Comparison of ENCODE assay signal across 28 cellular contexts in genomic region chr16:83714286-83714685, GRCh38.
DNase-seq lines count a peak whose midpoint lies in the region; ATAC-seq and TF ChIP-seq lines count a peak whose summit lies in the region.
"Had no signal": no experiment of that assay in that cellular context is flagged by ENCODE, and none has a peak within 500 bp of the region (broad histone marks: within the 10 kb centered on the region; RNA-seq: fewer than 3 reads in every experiment).

No MANE protein-coding gene starts in this region.

- no peak overlapping the region for H3K27ac Mint-ChIP-seq in MCF 10A (ENCODE audit: low read depth, unreplicated experiment)
- H3K27ac Mint-ChIP-seq: activated naive CD4-positive, alpha-beta T cell treated with anti-CD3 and anti-CD28 coated beads, Interleukin-2, amount 50 U/mL, for 72 hours; B cell; CD8-positive, alpha-beta T cell; stimulated activated memory B cell treated with anti-CD40 and anti-IgM and Interleukin-4, amounts not matched to agents 10 μg/mL and 1 μg/mL and 100 μg/mL, for 72 hours; T-helper 1 cell treated with Interleukin-12 subunit alpha and Interleukin-12 subunit beta and Interleukin-4 antibody, amounts not matched to agents 30 μg/mL and 1 μg/mL, for 36 hours had no signal

- DNase-seq in mammary epithelial cell (peak; percentile 6), MCF 10A (ENCODE audit: unreplicated experiment) (no peak), epithelial cell of proximal tubule (ENCODE audit: low read depth) (peak; percentile 68), pons (ENCODE audit: low spot score) (peak; percentile 15), cerebellar nuclear complex (lab: John Stamatoyannopoulos, UW) (no peak), NCI-H1436 (lab: John Stamatoyannopoulos, UW) (no peak)
- DNase-seq: activated T-cell treated with anti-CD3 and anti-CD28 coated beads for 4 hours; CD8-positive, alpha-beta T cell; effector CD4-positive, alpha-beta T cell; HCEC 1CT; kidney; NCI-H1417; NCI-H82; right lobe of liver; stimulated activated CD4-positive, alpha-beta T cell treated with anti-CD3 and anti-CD28 coated beads, Interleukin-4, amount 100 ng/mL, for 4 hours; substantia nigra had no signal

- no peaks in the 10 kb centered on the region for H3K36me3 ChIP-seq in mammary epithelial cell (ENCODE audit: insufficient read depth, low read length)
- H3K36me3 ChIP-seq: right lobe of liver, SJSA1, vagina had no signal

- no peaks in the 10 kb centered on the region for H3K9me3 ChIP-seq in mammary epithelial cell (replicated peaks; ENCODE audit: insufficient read depth, low read length)
- H3K9me3 ChIP-seq: A549, right lobe of liver, SJSA1, vagina had no signal

- no peaks in the 10 kb centered on the region for H3K9me3 Mint-ChIP-seq in MCF 10A (ENCODE audit: unreplicated experiment)
- H3K9me3 Mint-ChIP-seq: CD8-positive, alpha-beta T cell; stimulated activated memory B cell treated with anti-CD40 and anti-IgM and Interleukin-4, amounts not matched to agents 10 μg/mL and 1 μg/mL and 100 μg/mL, for 72 hours; T-helper 1 cell treated with Interleukin-12 subunit alpha and Interleukin-12 subunit beta and Interleukin-4 antibody, amounts not matched to agents 30 μg/mL and 1 μg/mL, for 36 hours had no signal

- no peak overlapping the region for H3K27ac ChIP-seq in mammary epithelial cell (ENCODE audit: insufficient read depth, low read depth, low read length)
- H3K27ac ChIP-seq: A549, parathyroid adenoma, right lobe of liver, SJSA1, vagina had no signal

- ATAC-seq in SK-N-SH treated with all-trans-retinoic acid at 6 μM for 48 hours (no peak), HG02884 (IDR thresholded peaks at IDR 0.05; ENCODE audit: unreplicated experiment) (no peak)
- ATAC-seq: activated naive CD4-positive, alpha-beta T cell treated with anti-CD3 and anti-CD28 coated beads, Interleukin-2, amount 50 U/mL, for 72 hours; CD8-positive, alpha-beta T cell; right lobe of liver; stimulated activated memory B cell treated with anti-CD40 and anti-IgM and Interleukin-4, amounts not matched to agents 10 μg/mL and 1 μg/mL and 100 μg/mL, for 72 hours had no signal

- H3K4me2 ChIP-seq in mammary epithelial cell (ENCODE audit: insufficient read depth, low read depth, low read length) = no peak overlapping the region
- H3K4me2 ChIP-seq: A549 had no signal

- H3K4me3 ChIP-seq in mammary epithelial cell (replicated peaks in 1 of 3; ENCODE audit: insufficient read depth in 1 of 3, low read depth in 2 of 3, low read length in 3 of 3) (no peak overlapping the region), epithelial cell of proximal tubule (ENCODE audit: low read depth, low read length) (no peak overlapping the region)
- H3K4me3 ChIP-seq: A549, K562, right lobe of liver, SJSA1, vagina had no signal

- H3K79me2 ChIP-seq in mammary epithelial cell (ENCODE audit: insufficient read depth, low read length) = no peaks in the 10 kb centered on the region
- H3K79me2 ChIP-seq: parathyroid adenoma had no signal

- WGBS in mammary epithelial cell (ENCODE audit: low coverage, missing lambda C conversion rate) = 98% methylated on average over 4 of the region's 4 CpGs

- dilution Hi-C loops in mammary epithelial cell (cut with HindIII; ENCODE audit: low sequenced_read_pairs) = no loop called here

- H3K4me3 Mint-ChIP-seq in MCF 10A (ENCODE audit: unreplicated experiment) = no peak overlapping the region
- H3K4me3 Mint-ChIP-seq: B cell; CD8-positive, alpha-beta T cell; neural crest cell; stimulated activated memory B cell treated with anti-CD40 and anti-IgM and Interleukin-4, amounts not matched to agents 10 μg/mL and 1 μg/mL and 100 μg/mL, for 72 hours; T-helper 1 cell treated with Interleukin-12 subunit alpha and Interleukin-12 subunit beta and Interleukin-4 antibody, amounts not matched to agents 30 μg/mL and 1 μg/mL, for 36 hours had no signal

- H2AFZ ChIP-seq in mammary epithelial cell (ENCODE audit: low read depth, low read length) = no peak overlapping the region
- H2AFZ ChIP-seq: parathyroid adenoma had no signal

- TF ChIP-seq CTCF in mammary epithelial cell (conservative IDR thresholded peaks at IDR 0.05 in 1 of 2, IDR thresholded peaks at IDR 0.05 in 1 of 2; ENCODE audit: extremely low read depth in 1 of 2, insufficient read depth in 1 of 2, low read depth in 1 of 2, low read length in 2 of 2) (no peak), MCF 10A (IDR thresholded peaks at IDR 0.05; ENCODE audit: unreplicated experiment) (no peak), epithelial cell of proximal tubule (conservative IDR thresholded peaks at IDR 0.05; ENCODE audit: low read depth, low read length) (no peak)

- in situ Hi-C loops in mammary epithelial cell (cut with MboI; ENCODE audit: low sequenced_read_pairs in 2 of 2) = no loop called here

- H3K4me1 Mint-ChIP-seq in MCF 10A (ENCODE audit: insufficient read depth, unreplicated experiment) = no peaks in the 10 kb centered on the region
- H3K4me1 Mint-ChIP-seq: B cell; stimulated activated memory B cell treated with anti-CD40 and anti-IgM and Interleukin-4, amounts not matched to agents 10 μg/mL and 1 μg/mL and 100 μg/mL, for 72 hours had no signal

- no peaks in the 10 kb centered on the region for H4K20me1 ChIP-seq in mammary epithelial cell (ENCODE audit: insufficient read depth, low read length)

- H3K9ac ChIP-seq in mammary epithelial cell (ENCODE audit: insufficient read depth, low read length) = no peak overlapping the region
- H3K9ac ChIP-seq: parathyroid adenoma had no signal

- H3K27me3 Mint-ChIP-seq in MCF 10A (ENCODE audit: insufficient read depth, unreplicated experiment) = no peaks in the 10 kb centered on the region

- no peaks in the 10 kb centered on the region for H3K27me3 ChIP-seq in mammary epithelial cell (ENCODE audit: insufficient read depth, low read length)
- H3K27me3 ChIP-seq: right lobe of liver, SJSA1, vagina had no signal

- no peaks in the 10 kb centered on the region for H3K4me1 ChIP-seq in mammary epithelial cell (ENCODE audit: insufficient read depth, low read length)
- H3K4me1 ChIP-seq: A549, parathyroid adenoma, right lobe of liver, vagina had no signal

- H3K36me3 Mint-ChIP-seq in MCF 10A (ENCODE audit: insufficient read depth, unreplicated experiment) = no peaks in the 10 kb centered on the region
- H3K36me3 Mint-ChIP-seq: activated naive CD4-positive, alpha-beta T cell treated with anti-CD3 and anti-CD28 coated beads, Interleukin-2, amount 50 U/mL, for 72 hours; CD8-positive, alpha-beta T cell; stimulated activated memory B cell treated with anti-CD40 and anti-IgM and Interleukin-4, amounts not matched to agents 10 μg/mL and 1 μg/mL and 100 μg/mL, for 72 hours had no signal

- CTCF ChIA-PET in mammary epithelial cell (lab: Charles Lee; ENCODE audit: low non-redundant PET) (no interaction called here), MCF 10A (lab: Yijun Ruan, JAX) (interaction anchor here (1.3 kb wide), 1 partner anchor 9 kb away, joined by 6 read pairs; no protein-coding TSS in a partner anchor)

- POLR2A ChIA-PET in MCF 10A (lab: Yijun Ruan, JAX) = no interaction called here

- no TSS peak for BruUV-seq in mammary epithelial cell (replicated peaks; lab: Mats Ljungman, UMichigan)
- BruUV-seq in MCF 10A (replicated peaks; lab: Mats Ljungman, UMichigan) = no TSS peak

- intact Hi-C loops in mammary epithelial cell (cut with micrococcal nuclease) (no loop called here), MCF 10A (cut with micrococcal nuclease) (no loop called here)

TF ChIP-seq in SK-N-SH treated with all-trans-retinoic acid at 6 μM for 48 hours, 23 proteins besides CTCF, POLR2A, EP300 and RAD21:
- TF ChIP-seq PPARA (CRISPR knock-in tag; IDR thresholded peaks at IDR 0.05; ENCODE audit: borderline replicate concordance) = no peak
- no peak for TF ChIP-seq ZNF8 (CRISPR knock-in tag; IDR thresholded peaks at IDR 0.05)
- TF ChIP-seq ARNTL (CRISPR knock-in tag; IDR thresholded peaks at IDR 0.05; ENCODE audit: borderline replicate concordance, low read depth) = no peak
- TF ChIP-seq TOX (CRISPR knock-in tag; IDR thresholded peaks at IDR 0.05; ENCODE audit: borderline replicate concordance) = no peak
- no peak for TF ChIP-seq POU6F1 (CRISPR knock-in tag; IDR thresholded peaks at IDR 0.05; ENCODE audit: borderline replicate concordance, low read depth)
- no peak for TF ChIP-seq SNAI2 (CRISPR knock-in tag; IDR thresholded peaks at IDR 0.05)

Comparison
In these comparisons a context has a peak if more than half of its experiments do, and no peak if none do; other contexts are left out.
1. DNase-seq: peak in mammary epithelial cell (single experiment), epithelial cell of proximal tubule (single experiment) and pons (single experiment); none in MCF 10A (single experiment), cerebellar nuclear complex (0 of 2) and NCI-H1436 (single experiment).